In genomic region chr10:102814456-102814871, GRCh38 we compare ENCODE assay signal across 11 cellular contexts. TPM values are rescaled to one million over a fixed set of nuclear protein-coding genes. Genes with fewer than 3 reads are reported as not detected.
DNase-seq lines count a peak whose midpoint lies in the region; ATAC-seq, FAIRE-seq and TF ChIP-seq lines count a peak whose summit lies in the region.
"Had no signal": no experiment of that assay in that cellular context is flagged by ENCODE, and none has a peak within 500 bp of the region (broad histone marks: within the 10 kb centered on the region; RNA-seq: fewer than 3 reads in every experiment).

No MANE protein-coding gene starts in this region.

- no peaks in the 10 kb centered on the region for H4K20me1 ChIP-seq in endothelial cell of umbilical vein (replicated peaks; ENCODE audit: control insufficient read depth, extremely low read depth, insufficient read depth, low read length)

- H3K9me3 ChIP-seq in endothelial cell of umbilical vein (replicated peaks; ENCODE audit: control insufficient read depth, insufficient read depth, low read length), result no peaks in the 10 kb centered on the region
- no peaks in the 10 kb centered on the region for H3K9me3 ChIP-seq in mucosa of rectum (ENCODE audit: control insufficient read depth in 2 of 2, low read length in 2 of 2)
- H3K9me3 ChIP-seq in thymus (ENCODE audit: control insufficient read depth), result no peaks in the 10 kb centered on the region

- TF ChIP-seq CTCF in endothelial cell of umbilical vein (IDR thresholded peaks at IDR 0.05; ENCODE audit: extremely low read depth in 1 of 2, insufficient read depth in 1 of 2, low read depth in 1 of 2, low read length in 2 of 2), result no peak

- 95% methylated on average over 8 of the region's 8 CpGs for WGBS in thymus

- no peaks in the 10 kb centered on the region for H3K9me1 ChIP-seq in endothelial cell of umbilical vein (replicated peaks; ENCODE audit: control insufficient read depth, extremely low read depth, insufficient read depth, low read length)

- H3K27ac ChIP-seq in endothelial cell of umbilical vein (ENCODE audit: insufficient read depth, low read depth, low read length), result peak overlapping the region; percentile 99
- peak overlapping the region; percentile 14 to 41 for H3K27ac ChIP-seq in mucosa of rectum (ENCODE audit: low read depth in 2 of 2, low read length in 2 of 2)
- H3K27ac ChIP-seq in thymus (ENCODE audit: low read depth), result peak overlapping the region; percentile 43

- no peak overlapping the region for H3K4me3 Mint-ChIP-seq in activated naive CD8-positive, alpha-beta T cell treated with anti-CD3 and anti-CD28 coated beads, Interleukin-2, amount 50 U/mL, for 24 hours
- no peak overlapping the region for H3K4me3 Mint-ChIP-seq in activated T-helper 17 cell treated with anti-CD3 and anti-CD28 coated beads, Interleukin-2, amount 50 U/mL, for 72 hours

- peaks cover 14% of the 10 kb centered on the region for H3K4me1 Mint-ChIP-seq in activated naive CD8-positive, alpha-beta T cell treated with anti-CD3 and anti-CD28 coated beads, Interleukin-2, amount 50 U/mL, for 24 hours
- no peaks in the 10 kb centered on the region for H3K4me1 Mint-ChIP-seq in activated T-helper 17 cell treated with anti-CD3 and anti-CD28 coated beads, Interleukin-2, amount 50 U/mL, for 72 hours

- peak; percentile 32 for DNase-seq in LHCN-M2 (ENCODE audit: low read depth)
- peak; percentile 98 for DNase-seq in endothelial cell of umbilical vein (ENCODE audit: low read depth, low spot score)
- DNase-seq in activated naive CD8-positive, alpha-beta T cell treated with anti-CD3 and anti-CD28 coated beads, Interleukin-2, amount 50 U/mL, for 24 hours, result no peak
- DNase-seq: DND-41, SW 1271 had no signal

- POLR2A ChIA-PET in endothelial cell of umbilical vein (lab: Charles Lee), result no interaction called here

- intact Hi-C loops in endothelial cell of umbilical vein (cut with micrococcal nuclease), result loop anchor here (1.0 kb wide), 4 partner anchors 11 to 311 kb away; partner anchors contain the start of gene SUFU

- H3K4me1 ChIP-seq in endothelial cell of umbilical vein (ENCODE audit: control insufficient read depth, extremely low read depth, insufficient read depth, low read length) (peaks cover 42% of the 10 kb centered on the region), mucosa of rectum (ENCODE audit: control insufficient read depth in 2 of 2, insufficient read depth in 2 of 2, low read length in 2 of 2) (peaks cover 18 to 21% of the 10 kb centered on the region in 2 donors), thymus (ENCODE audit: control insufficient read depth, insufficient read depth, low read length) (peaks cover 22% of the 10 kb centered on the region)

- no peak for ATAC-seq in activated naive CD8-positive, alpha-beta T cell treated with anti-CD3 and anti-CD28 coated beads, Interleukin-2, amount 50 U/mL, for 24 hours
- no peak for ATAC-seq in HG02840 (IDR thresholded peaks at IDR 0.05; ENCODE audit: low FRiP score, unreplicated experiment)
- ATAC-seq in HG03342 (IDR thresholded peaks at IDR 0.05; ENCODE audit: unreplicated experiment), result no peak
- ATAC-seq in activated T-helper 17 cell treated with anti-CD3 and anti-CD28 coated beads, Interleukin-2, amount 50 U/mL, for 72 hours (replicated peaks), result no peak

- dilution Hi-C loops in endothelial cell of umbilical vein (cut with MboI; ENCODE audit: extremely low pct_ligation_motif_present, low sequenced_read_pairs), result no loop called here

- H3K27me3 Mint-ChIP-seq in activated naive CD8-positive, alpha-beta T cell treated with anti-CD3 and anti-CD28 coated beads, Interleukin-2, amount 50 U/mL, for 24 hours, result no peaks in the 10 kb centered on the region
- H3K27me3 Mint-ChIP-seq in activated T-helper 17 cell treated with anti-CD3 and anti-CD28 coated beads, Interleukin-2, amount 50 U/mL, for 72 hours, result no peaks in the 10 kb centered on the region

- H3K36me3 ChIP-seq in endothelial cell of umbilical vein (ENCODE audit: control insufficient read depth in 2 of 2, extremely low read depth in 1 of 2, insufficient read depth in 2 of 2, low read length in 2 of 2) (peaks cover 0 to 28% of the 10 kb centered on the region in 2 experiments), mucosa of rectum (ENCODE audit: control insufficient read depth in 2 of 2, insufficient read depth in 2 of 2, low read length in 2 of 2) (peaks cover 44 to 52% of the 10 kb centered on the region in 2 donors), thymus (ENCODE audit: control insufficient read depth, insufficient read depth) (peaks cover 51% of the 10 kb centered on the region)

- no peak overlapping the region for H3K4me3 ChIP-seq in endothelial cell of umbilical vein (replicated peaks in 1 of 3; ENCODE audit: insufficient read depth in 1 of 3, low read depth in 1 of 3, low read length in 3 of 3)
- no peak overlapping the region for H3K4me3 ChIP-seq in mucosa of rectum (ENCODE audit: low read length in 2 of 2)
- H3K4me3 ChIP-seq in thymus (ENCODE audit: low read length), result no peak overlapping the region

- H3K9me3 Mint-ChIP-seq in activated naive CD8-positive, alpha-beta T cell treated with anti-CD3 and anti-CD28 coated beads, Interleukin-2, amount 50 U/mL, for 24 hours, result no peaks in the 10 kb centered on the region
- H3K9me3 Mint-ChIP-seq in activated T-helper 17 cell treated with anti-CD3 and anti-CD28 coated beads, Interleukin-2, amount 50 U/mL, for 72 hours, result no peaks in the 10 kb centered on the region

- peaks cover 14% of the 10 kb centered on the region for H3K36me3 Mint-ChIP-seq in activated naive CD8-positive, alpha-beta T cell treated with anti-CD3 and anti-CD28 coated beads, Interleukin-2, amount 50 U/mL, for 24 hours (ENCODE audit: low read depth)
- peaks cover 61% of the 10 kb centered on the region for H3K36me3 Mint-ChIP-seq in activated T-helper 17 cell treated with anti-CD3 and anti-CD28 coated beads, Interleukin-2, amount 50 U/mL, for 72 hours (ENCODE audit: low read depth)

- BruUV-seq in endothelial cell of umbilical vein (replicated peaks; lab: Mats Ljungman, UMichigan), result no TSS peak

- H2AFZ ChIP-seq in endothelial cell of umbilical vein (ENCODE audit: low read depth, low read length), result no peak overlapping the region

- CTCF ChIA-PET in endothelial cell of umbilical vein (lab: Charles Lee), result interaction anchor here (0.7 to 3.6 kb wide), 5 partner anchors 12 to 1816 kb away, joined by 4 to 15 read pairs (median 4); partner anchors contain the start of gene WBP1L

- peak overlapping the region; percentile 24 for H3K4me2 ChIP-seq in endothelial cell of umbilical vein (ENCODE audit: insufficient read depth, low read length)

- peak; percentile 45 for TF ChIP-seq POLR2A in endothelial cell of umbilical vein (IDR thresholded peaks at IDR 0.05; ENCODE audit: low read depth, low read length)

- no peaks in the 10 kb centered on the region for H3K79me2 ChIP-seq in endothelial cell of umbilical vein (ENCODE audit: control insufficient read depth, insufficient read depth, low read length)

- H3K27me3 ChIP-seq in endothelial cell of umbilical vein (ENCODE audit: control insufficient read depth in 2 of 2, insufficient read depth in 2 of 2, low read length in 2 of 2), result no peaks in the 10 kb centered on the region
- H3K27me3 ChIP-seq in mucosa of rectum (ENCODE audit: control insufficient read depth in 2 of 2, insufficient read depth in 2 of 2, low read length in 2 of 2), result no peaks in the 10 kb centered on the region
- no peaks in the 10 kb centered on the region for H3K27me3 ChIP-seq in thymus (ENCODE audit: control insufficient read depth, insufficient read depth)

- peak overlapping the region; percentile 90 for H3K9ac ChIP-seq in endothelial cell of umbilical vein (replicated peaks; ENCODE audit: extremely low read depth, insufficient read depth, low read length)
- no peak overlapping the region for H3K9ac ChIP-seq in mucosa of rectum (ENCODE audit: low read depth in 1 of 2, low read length in 2 of 2)

- H3K27ac Mint-ChIP-seq in activated naive CD8-positive, alpha-beta T cell treated with anti-CD3 and anti-CD28 coated beads, Interleukin-2, amount 50 U/mL, for 24 hours, result no peak overlapping the region
- H3K27ac Mint-ChIP-seq in activated T-helper 17 cell treated with anti-CD3 and anti-CD28 coated beads, Interleukin-2, amount 50 U/mL, for 72 hours, result no peak overlapping the region

- peak; percentile 94 for FAIRE-seq in endothelial cell of umbilical vein (lab: Jason Lieb, UNC)

RNA-seq across cellular contexts. Expression of gene CYP17A1, which starts 22.7 kb away (rescaled TPM):
- total RNA-seq in LHCN-M2 (2014; rRNA removed), result not detected in 2 replicates
- polyA plus RNA-seq in LHCN-M2 (2012), result not detected
- not detected in 2 replicates for total RNA-seq in endothelial cell of umbilical vein
- not detected in 2 replicates for polyA plus RNA-seq in endothelial cell of umbilical vein
- not detected in 2 replicates for polyA plus RNA-seq in endothelial cell of umbilical vein (2011; cell fraction: cytosol; rRNA removed)
- polyA plus RNA-seq in endothelial cell of umbilical vein (2011; cell fraction: nucleus; rRNA removed), result not detected in 2 replicates
- not detected in 2 replicates for polyA plus RNA-seq in endothelial cell of umbilical vein (2012)
- not detected in 2 replicates for polyA minus RNA-seq in endothelial cell of umbilical vein
- not detected for polyA minus RNA-seq in endothelial cell of umbilical vein (2011; cell fraction: cytosol; rRNA and poly(A)+ RNA removed)
- not detected in 2 replicates for polyA minus RNA-seq in endothelial cell of umbilical vein (2011; cell fraction: nucleus; rRNA and poly(A)+ RNA removed)
- polyA plus RNA-seq in thymus, result 0.32 TPM
- total RNA-seq in activated T-helper 17 cell treated with anti-CD3 and anti-CD28 coated beads, Interleukin-2, amount 50 U/mL, for 72 hours, result not detected
- total RNA-seq: left colon had no signal

RNA-seq across cellular contexts. Expression of gene BORCS7, which starts 39.6 kb away (rescaled TPM):
- total RNA-seq in LHCN-M2 (2014; rRNA removed) (23.4 and 31.3 TPM in 2 replicates), endothelial cell of umbilical vein (16.2 and 16.9 TPM in 2 replicates)
- polyA plus RNA-seq in LHCN-M2 (2012), result 14.4 TPM
- polyA plus RNA-seq in endothelial cell of umbilical vein (16.5 and 26.0 TPM in 2 replicates), thymus (33.5 TPM)
- polyA plus RNA-seq in endothelial cell of umbilical vein (2011; cell fraction: cytosol; rRNA removed), result 31.4 and 33.6 TPM in 2 replicates
- 11.1 and 12.2 TPM in 2 replicates for polyA plus RNA-seq in endothelial cell of umbilical vein (2011; cell fraction: nucleus; rRNA removed)
- polyA plus RNA-seq in endothelial cell of umbilical vein (2012), result 21.4 and 21.8 TPM in 2 replicates
- 12.5 and 14.9 TPM in 2 replicates for polyA minus RNA-seq in endothelial cell of umbilical vein
- polyA minus RNA-seq in endothelial cell of umbilical vein (2011; cell fraction: cytosol; rRNA and poly(A)+ RNA removed), result 4.8 TPM
- 8.4 and 9.4 TPM in 2 replicates for polyA minus RNA-seq in endothelial cell of umbilical vein (2011; cell fraction: nucleus; rRNA and poly(A)+ RNA removed)
- 10 to 100 TPM; 10.2 to 11.5 TPM for total RNA-seq in activated T-helper 17 cell treated with anti-CD3 and anti-CD28 coated beads, Interleukin-2, amount 50 U/mL, for 72 hours

RNA-seq across cellular contexts. Expression of gene AS3MT, which starts 54.8 kb away (rescaled TPM):
- 7.7 and 9.3 TPM in 2 replicates for total RNA-seq in LHCN-M2 (2014; rRNA removed)
- polyA plus RNA-seq in LHCN-M2 (2012), result 8.7 TPM
- 0.95 TPM in 1 of 2 replicates, not detected in the other for total RNA-seq in endothelial cell of umbilical vein
- 0.72 and 1.0 TPM in 2 replicates for polyA plus RNA-seq in endothelial cell of umbilical vein
- polyA plus RNA-seq in endothelial cell of umbilical vein (2011; cell fraction: cytosol; rRNA removed), result 1.1 and 1.3 TPM in 2 replicates
- 0.78 and 1.8 TPM in 2 replicates for polyA plus RNA-seq in endothelial cell of umbilical vein (2011; cell fraction: nucleus; rRNA removed)
- polyA plus RNA-seq in endothelial cell of umbilical vein (2012), result 0.82 and 1.1 TPM in 2 replicates
- polyA minus RNA-seq in endothelial cell of umbilical vein, result 0.72 and 1.4 TPM in 2 replicates
- polyA minus RNA-seq in endothelial cell of umbilical vein (2011; cell fraction: cytosol; rRNA and poly(A)+ RNA removed), result not detected
- 0.34 and 0.58 TPM in 2 replicates for polyA minus RNA-seq in endothelial cell of umbilical vein (2011; cell fraction: nucleus; rRNA and poly(A)+ RNA removed)
- 6.4 TPM for polyA plus RNA-seq in thymus
- 1 to 10 TPM in 1 of 2 donors, not detected in 1; 1.6 TPM for total RNA-seq in activated T-helper 17 cell treated with anti-CD3 and anti-CD28 coated beads, Interleukin-2, amount 50 U/mL, for 72 hours

Comparison
In these comparisons a context has a peak if more than half of its experiments do, and no peak if none do; other contexts are left out.
1. H3K27ac ChIP-seq: peak in every context shown above with its lines; median percentile 99 in endothelial cell of umbilical vein; 43 in thymus; 28 in mucosa of rectum.